In the genomic region with DNA sequence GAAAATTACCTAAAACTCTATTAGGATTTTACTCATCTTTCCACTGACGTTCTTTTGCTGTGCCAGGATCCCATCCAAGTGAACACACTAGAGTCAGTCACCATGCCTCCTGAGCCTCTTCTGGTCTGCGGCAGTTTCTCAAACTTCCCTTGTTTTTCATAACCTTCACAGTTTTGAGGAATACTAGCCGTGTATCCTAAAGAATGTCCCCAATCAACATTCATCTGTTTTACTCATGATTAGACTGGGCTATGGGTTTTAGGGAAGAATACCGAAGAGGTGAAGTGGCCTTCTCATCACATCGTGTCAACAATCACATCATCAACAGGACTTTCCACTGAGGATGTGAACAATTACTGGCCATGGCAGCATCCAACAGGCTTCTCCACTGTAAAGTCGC, we compare ENCODE assay signal across 22 cellular contexts. TPM values are rescaled to one million over a fixed set of nuclear protein-coding genes. Genes with fewer than 3 reads are reported as not detected.
A peak's percentile ranks its signal among the peaks of the same experiment; 100 is the strongest.
DNase-seq lines count a peak whose midpoint lies in the region; ATAC-seq, FAIRE-seq and TF ChIP-seq lines count a peak whose summit lies in the region.
"Had no signal": no experiment of that assay in that cellular context is flagged by ENCODE, and none has a peak within 500 bp of the region (broad histone marks: within the 10 kb centered on the region; RNA-seq: fewer than 3 reads in every experiment).

No MANE protein-coding gene starts in this region.

- no peak overlapping the region for H2AFZ ChIP-seq in GM12878 (ENCODE audit: control insufficient read depth, low read depth, low read length)

- DNase-seq in D721Med (ENCODE audit: insufficient read length, low spot score) = no peak
- no peak for DNase-seq in GM12892 (ENCODE audit: insufficient read length)
- DNase-seq in GM12878 (ENCODE audit: low read depth, low spot score) = no peak
- DNase-seq in erythroblast (lab: John Stamatoyannopoulos, UW) = no peak
- no peak for DNase-seq in medulla oblongata (ENCODE audit: extremely low spot score)
- DNase-seq in OCI-M1 (lab: John Stamatoyannopoulos, UW) = no peak
- DNase-seq: ACHN; AML-193; Calu3; CD8-positive, alpha-beta T cell; DMS 273 treated with DMSO at 0.1 percent for 48 hours; DMS79; GF-D8; Kasumi-1; KG1 had no signal

- CTCF ChIA-PET in GM12878 (lab: Yijun Ruan, JAX) = interaction anchor here (1.4 kb wide), 1 partner anchor 182 kb away, joined by 3 read pairs; the partner anchor contains the start of gene SNX25

- 91% methylated on average over 6 of the region's 6 CpGs for WGBS in GM12878 (ENCODE audit: insufficient coverage, insufficient replicate concordance, low lambda C conversion rate, missing lambda C conversion rate)

- H3K27ac ChIP-seq in GM12878 (ENCODE audit: control insufficient read depth, insufficient read depth) = no peak overlapping the region
- H3K27ac ChIP-seq: BLaER1 had no signal

- peaks cover 22% of the 10 kb centered on the region for H3K79me2 ChIP-seq in GM12878 (ENCODE audit: control insufficient read depth, insufficient read depth, low read length)

- peaks cover 19% of the 10 kb centered on the region for H3K4me1 ChIP-seq in GM12878 (ENCODE audit: control insufficient read depth, insufficient read depth, low read length)

- H3K27me3 ChIP-seq in GM12878 (replicated peaks in 1 of 2; ENCODE audit: control insufficient read depth in 2 of 2, insufficient read depth in 2 of 2, low read length in 1 of 2) = no peaks in the 10 kb centered on the region
- H3K27me3 ChIP-seq: BLaER1 had no signal

- no peak for TF ChIP-seq RAD21 in GM12878 (IDR thresholded peaks at IDR 0.05; ENCODE audit: insufficient read depth, low read depth, low read length)

- TF ChIP-seq POLR2A in GM12892 (IDR thresholded peaks at IDR 0.05; ENCODE audit: low read depth, low read length) = no peak
- no peak for TF ChIP-seq POLR2A in GM12878 (IDR thresholded peaks at IDR 0.05; ENCODE audit: low read depth, low read length)
- TF ChIP-seq POLR2A in erythroblast (IDR thresholded peaks at IDR 0.05; ENCODE audit: low read length) = no peak

- no peak for TF ChIP-seq EP300 in GM12878 (IDR thresholded peaks at IDR 0.05; ENCODE audit: borderline replicate concordance in 1 of 2, control insufficient read depth in 1 of 2, low read depth in 2 of 2, low read length in 2 of 2)

- H3K4me3 ChIP-seq in GM12878 = no peak overlapping the region
- H3K4me3 ChIP-seq: BLaER1, HAP-1 had no signal

- H3K4me2 ChIP-seq in GM12878 (ENCODE audit: control insufficient read depth, insufficient read depth) = no peak overlapping the region
- H3K4me2 ChIP-seq: BLaER1 had no signal

- H4K20me1 ChIP-seq in GM12878 (ENCODE audit: control insufficient read depth, insufficient read depth) = no peaks in the 10 kb centered on the region
- H4K20me1 ChIP-seq: BLaER1 had no signal

- H3K9me3 ChIP-seq in GM12878 (replicated peaks; ENCODE audit: control insufficient read depth, insufficient read depth, low read length) = no peaks in the 10 kb centered on the region
- H3K9me3 ChIP-seq: BLaER1, HAP-1 had no signal

- intact Hi-C loops in GM12878 (cut with micrococcal nuclease; ENCODE audit: unreplicated experiment) = no loop called here

- SMC1A ChIA-PET in GM12878 (lab: Charles Lee; ENCODE audit: uncharacterized antibody, unreplicated experiment) = interaction anchor here (0.6 to 0.9 kb wide), 2 partner anchors 46 to 1173 kb away, joined by 3 read pairs; no protein-coding TSS in a partner anchor

- no TSS peak for BruUV-seq in GM12878 (replicated peaks; lab: Mats Ljungman, UMichigan)

- RAD21 ChIA-PET in GM12878 (lab: Charles Lee; ENCODE audit: unreplicated experiment) = no interaction called here

- ATAC-seq in GM12878 (no peak), GM18907 (IDR thresholded peaks at IDR 0.05; ENCODE audit: unreplicated experiment) (no peak)
- ATAC-seq: CD8-positive, alpha-beta T cell; HepG2 had no signal

- in situ Hi-C loops in GM12878 (cut with MboI) = no loop called here

- FAIRE-seq in D721Med (lab: Jason Lieb, UNC) = peak; percentile 25
- FAIRE-seq in GM12892 (lab: Jason Lieb, UNC) = peak; percentile 54
- no peak for FAIRE-seq in GM12878 (lab: Jason Lieb, UNC)
- FAIRE-seq: A204.1, GM18507, H1, HepG2 had no signal

- POLR2A ChIA-PET in GM12878 (lab: Charles Lee) = no interaction called here

- no peak overlapping the region for H3K9ac ChIP-seq in GM12878 (ENCODE audit: control insufficient read depth, insufficient read depth, low read length)
- H3K9ac ChIP-seq: BLaER1 had no signal

- no peaks in the 10 kb centered on the region for H3K36me3 ChIP-seq in GM12878 (ENCODE audit: control insufficient read depth in 2 of 2, insufficient read depth in 2 of 2, low read length in 1 of 2)
- H3K36me3 ChIP-seq: BLaER1, HAP-1 had no signal

- TF ChIP-seq CTCF in D721Med (IDR thresholded peaks at IDR 0.05; ENCODE audit: insufficient read depth, missing control alignments) (no peak), GM12878 (IDR thresholded peaks at IDR 0.05 in 2 of 3, conservative IDR thresholded peaks at IDR 0.05 in 1 of 3; ENCODE audit: control insufficient read depth in 2 of 3, extremely low read depth in 1 of 3, insufficient read depth in 1 of 3, low read depth in 3 of 3, low read length in 3 of 3) (no peak)

TF ChIP-seq in GM12878, 131 proteins besides CTCF, POLR2A, EP300 and RAD21 (continues in another document):
- TF ChIP-seq PBX3 (IDR thresholded peaks at IDR 0.05; ENCODE audit: insufficient replicate concordance, low read depth, low read length) = no peak
- no peak for TF ChIP-seq SPI1 (IDR thresholded peaks at IDR 0.05; ENCODE audit: borderline replicate concordance, insufficient read depth, low read depth, low read length)

RNA-seq across cellular contexts. Expression of gene LRP2BP, which starts 4.8 kb away (rescaled TPM):
- 9.4 TPM for polyA plus RNA-seq in GM12892 (2012; ENCODE audit: missing spikeins)
- 17.9 and 22.6 TPM in 2 replicates for total RNA-seq in GM12878 (2013; cell fraction: nucleolus; rRNA removed)
- total RNA-seq in GM12878 (2014; rRNA removed) (0.82 and 0.85 TPM in 2 replicates), GM12878 (2014; rRNA removed; fragmentation: Illumina TruSeq; extraction: Trizol) (0.55 and 0.81 TPM in 2 replicates), GM12878 (2021) (0.48 and 0.62 TPM in 2 replicates)
- 5.1 TPM for polyA plus RNA-seq in GM12878 (2011; ENCODE audit: low read depth)
- polyA plus RNA-seq in GM12878 (2011; rRNA removed) (1.2 and 2.3 TPM in 2 replicates), GM12878 (2014; fragmentation: Illumina TruSeq; extraction: Trizol) (0.16 and 0.29 TPM in 2 replicates), GM12878 (2014; fragmentation: Nextera tagmentation; extraction: Ambion mirVana) (1 to 10 TPM; 1.5 to 2.3 TPM), GM12878 (2014; rRNA removed) (0.27 and 0.39 TPM in 2 replicates), GM12878 (2016; fragmentation: Nextera tagmentation; extraction: Ambion mirVana) (1 to 10 TPM; 4.5 to 5.2 TPM)
- 0.13 and 0.24 TPM in 2 replicates for polyA plus RNA-seq in GM12878 (2011; cell fraction: cytosol; rRNA removed)
- 3.6 and 4.5 TPM in 2 replicates for polyA plus RNA-seq in GM12878 (2011; cell fraction: nucleus; rRNA removed)
- 4.5 and 6.1 TPM in 2 replicates for polyA plus RNA-seq in GM12878 (2012)
- polyA minus RNA-seq in GM12878 (2011; rRNA and poly(A)+ RNA removed) = 1.1 and 2.4 TPM in 2 replicates
- 0.67 and 0.94 TPM in 2 replicates for polyA minus RNA-seq in GM12878 (2011; cell fraction: cytosol; rRNA and poly(A)+ RNA removed)
- polyA minus RNA-seq in GM12878 (2011; cell fraction: nucleus; rRNA and poly(A)+ RNA removed) = 3.3 and 3.4 TPM in 2 replicates

RNA-seq across cellular contexts. Expression of gene ANKRD37, which starts 5.7 kb away (rescaled TPM):
- 160 TPM for polyA plus RNA-seq in GM12892 (2012; ENCODE audit: missing spikeins)
- total RNA-seq in GM12878 (2013; cell fraction: nucleolus; rRNA removed) = 92.7 and 109 TPM in 2 replicates
- 21.0 and 26.8 TPM in 2 replicates for total RNA-seq in GM12878 (2014; rRNA removed)
- total RNA-seq in GM12878 (2014; rRNA removed; fragmentation: Illumina TruSeq; extraction: Trizol) = 11.4 and 13.4 TPM in 2 replicates
- total RNA-seq in GM12878 (2021) = 18.6 and 19.9 TPM in 2 replicates
- 201 TPM for polyA plus RNA-seq in GM12878 (2011; ENCODE audit: low read depth)
- 67.9 and 80.1 TPM in 2 replicates for polyA plus RNA-seq in GM12878 (2011; rRNA removed)
- 46.2 and 65.1 TPM in 2 replicates for polyA plus RNA-seq in GM12878 (2011; cell fraction: cytosol; rRNA removed)
- 48.1 and 72.6 TPM in 2 replicates for polyA plus RNA-seq in GM12878 (2011; cell fraction: nucleus; rRNA removed)
- 80.2 and 194 TPM in 2 replicates for polyA plus RNA-seq in GM12878 (2012)
- polyA plus RNA-seq in GM12878 (2014; fragmentation: Illumina TruSeq; extraction: Trizol) = 9.9 and 10.6 TPM in 2 replicates
- 10 to 100 TPM; 24.1 to 24.2 TPM for polyA plus RNA-seq in GM12878 (2014; fragmentation: Nextera tagmentation; extraction: Ambion mirVana)
- polyA plus RNA-seq in GM12878 (2014; rRNA removed) = 23.5 and 32.2 TPM in 2 replicates
- polyA plus RNA-seq in GM12878 (2016; fragmentation: Nextera tagmentation; extraction: Ambion mirVana) = 10 to 100 TPM; 52.1 to 57.3 TPM
- polyA minus RNA-seq in GM12878 (2011; rRNA and poly(A)+ RNA removed) = 28.2 and 31.1 TPM in 2 replicates
- 20.3 and 21.3 TPM in 2 replicates for polyA minus RNA-seq in GM12878 (2011; cell fraction: cytosol; rRNA and poly(A)+ RNA removed)
- 57.9 and 60.2 TPM in 2 replicates for polyA minus RNA-seq in GM12878 (2011; cell fraction: nucleus; rRNA and poly(A)+ RNA removed)

RNA-seq across cellular contexts. Expression of gene UFSP2, which starts 34.8 kb away (rescaled TPM):
- 22.8 TPM for polyA plus RNA-seq in GM12892 (2012; ENCODE audit: missing spikeins)
- total RNA-seq in GM12878 (2013; cell fraction: nucleolus; rRNA removed) = 28.4 and 32.5 TPM in 2 replicates
- total RNA-seq in GM12878 (2014; rRNA removed) (31.6 and 35.9 TPM in 2 replicates), GM12878 (2014; rRNA removed; fragmentation: Illumina TruSeq; extraction: Trizol) (34.5 and 37.4 TPM in 2 replicates), GM12878 (2021) (23.3 and 25.4 TPM in 2 replicates)
- 13.8 TPM for polyA plus RNA-seq in GM12878 (2011; ENCODE audit: low read depth)
- polyA plus RNA-seq in GM12878 (2011; rRNA removed) (53.1 and 91.4 TPM in 2 replicates), GM12878 (2014; fragmentation: Illumina TruSeq; extraction: Trizol) (34.2 and 54.4 TPM in 2 replicates), GM12878 (2014; fragmentation: Nextera tagmentation; extraction: Ambion mirVana) (10 to 100 TPM; 40.9 to 42.5 TPM), GM12878 (2014; rRNA removed) (26.4 and 30.8 TPM in 2 replicates), GM12878 (2016; fragmentation: Nextera tagmentation; extraction: Ambion mirVana) (10 to 100 TPM; 49.0 to 51.5 TPM)
- 23.8 and 27.8 TPM in 2 replicates for polyA plus RNA-seq in GM12878 (2011; cell fraction: cytosol; rRNA removed)
- 17.0 and 17.5 TPM in 2 replicates for polyA plus RNA-seq in GM12878 (2011; cell fraction: nucleus; rRNA removed)
- polyA plus RNA-seq in GM12878 (2012) = 19.6 and 26.0 TPM in 2 replicates
- polyA minus RNA-seq in GM12878 (2011; rRNA and poly(A)+ RNA removed) = 34.9 and 47.2 TPM in 2 replicates
- 13.0 and 16.0 TPM in 2 replicates for polyA minus RNA-seq in GM12878 (2011; cell fraction: cytosol; rRNA and poly(A)+ RNA removed)
- polyA minus RNA-seq in GM12878 (2011; cell fraction: nucleus; rRNA and poly(A)+ RNA removed) = 11.2 and 12.8 TPM in 2 replicates
